1 cellular context compared by ENCODE assay signal in the genomic region with DNA sequence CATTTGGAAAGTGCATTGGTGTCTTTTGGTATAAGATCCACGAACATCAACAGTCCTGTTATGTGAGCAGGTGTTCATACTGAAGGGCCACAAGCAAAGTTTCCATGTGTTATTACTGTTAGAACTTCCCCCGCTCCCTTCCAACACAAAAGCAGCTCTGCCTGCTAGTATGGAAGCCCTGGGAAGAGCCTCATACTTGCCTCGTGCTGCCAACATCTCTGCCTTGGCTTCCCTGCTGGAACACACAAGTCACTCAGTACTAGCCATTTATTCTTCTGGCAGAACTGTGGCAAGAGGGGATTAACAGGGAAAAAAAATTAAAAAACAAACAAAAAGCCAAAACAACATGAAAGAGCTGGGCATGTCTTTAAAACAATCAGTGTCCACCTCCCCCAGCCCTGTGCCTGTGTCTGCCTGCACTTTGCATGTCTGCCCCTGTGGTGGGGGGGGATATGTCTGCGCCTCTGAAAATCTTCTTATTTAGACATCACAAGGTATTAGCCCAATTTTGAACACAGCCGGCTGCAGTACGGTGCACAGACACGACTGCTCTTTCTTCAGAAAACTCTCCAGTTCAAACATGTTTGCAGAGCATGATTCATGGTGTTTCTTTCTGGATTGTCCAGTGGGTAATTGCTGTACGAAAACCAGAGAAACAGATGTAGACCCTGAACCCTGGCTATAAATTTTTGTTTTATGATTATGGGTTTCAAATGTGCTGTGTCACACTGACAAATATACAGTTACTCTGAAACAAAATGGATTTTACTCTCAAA.
TF ChIP-seq lines count a peak whose summit lies in the region.

No MANE protein-coding gene starts in this region.

TF ChIP-seq in HEK293, 187 proteins besides CTCF, POLR2A, EP300 and RAD21 (continued from another document and continues in another):
- TF ChIP-seq, protein P1, sequence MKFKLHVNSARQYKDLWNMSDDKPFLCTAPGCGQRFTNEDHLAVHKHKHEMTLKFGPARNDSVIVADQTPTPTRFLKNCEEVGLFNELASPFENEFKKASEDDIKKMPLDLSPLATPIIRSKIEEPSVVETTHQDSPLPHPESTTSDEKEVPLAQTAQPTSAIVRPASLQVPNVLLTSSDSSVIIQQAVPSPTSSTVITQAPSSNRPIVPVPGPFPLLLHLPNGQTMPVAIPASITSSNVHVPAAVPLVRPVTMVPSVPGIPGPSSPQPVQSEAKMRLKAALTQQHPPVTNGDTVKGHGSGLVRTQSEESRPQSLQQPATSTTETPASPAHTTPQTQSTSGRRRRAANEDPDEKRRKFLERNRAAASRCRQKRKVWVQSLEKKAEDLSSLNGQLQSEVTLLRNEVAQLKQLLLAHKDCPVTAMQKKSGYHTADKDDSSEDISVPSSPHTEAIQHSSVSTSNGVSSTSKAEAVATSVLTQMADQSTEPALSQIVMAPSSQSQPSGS (tag by site-specific recombination; IDR thresholded peaks at IDR 0.05; ENCODE audit: low read depth) = no peak
- TF ChIP-seq HOXD13 (CRISPR knock-in tag; IDR thresholded peaks at IDR 0.05; ENCODE audit: borderline replicate concordance) = no peak
- no peak for TF ChIP-seq TCF7L2 (IDR thresholded peaks at IDR 0.05; ENCODE audit: borderline replicate concordance, low read depth, low read length)
- no peak for TF ChIP-seq ZNF2 (tag by site-specific recombination; IDR thresholded peaks at IDR 0.05)
- no peak for TF ChIP-seq ZFHX2 (tag by site-specific recombination; conservative IDR thresholded peaks at IDR 0.05)
- TF ChIP-seq ZNF335 (tag by site-specific recombination; conservative IDR thresholded peaks at IDR 0.05) = 0 out of 2 replicates have a peak, but pooled peaks have one; percentile 46
- TF ChIP-seq, protein P2, sequence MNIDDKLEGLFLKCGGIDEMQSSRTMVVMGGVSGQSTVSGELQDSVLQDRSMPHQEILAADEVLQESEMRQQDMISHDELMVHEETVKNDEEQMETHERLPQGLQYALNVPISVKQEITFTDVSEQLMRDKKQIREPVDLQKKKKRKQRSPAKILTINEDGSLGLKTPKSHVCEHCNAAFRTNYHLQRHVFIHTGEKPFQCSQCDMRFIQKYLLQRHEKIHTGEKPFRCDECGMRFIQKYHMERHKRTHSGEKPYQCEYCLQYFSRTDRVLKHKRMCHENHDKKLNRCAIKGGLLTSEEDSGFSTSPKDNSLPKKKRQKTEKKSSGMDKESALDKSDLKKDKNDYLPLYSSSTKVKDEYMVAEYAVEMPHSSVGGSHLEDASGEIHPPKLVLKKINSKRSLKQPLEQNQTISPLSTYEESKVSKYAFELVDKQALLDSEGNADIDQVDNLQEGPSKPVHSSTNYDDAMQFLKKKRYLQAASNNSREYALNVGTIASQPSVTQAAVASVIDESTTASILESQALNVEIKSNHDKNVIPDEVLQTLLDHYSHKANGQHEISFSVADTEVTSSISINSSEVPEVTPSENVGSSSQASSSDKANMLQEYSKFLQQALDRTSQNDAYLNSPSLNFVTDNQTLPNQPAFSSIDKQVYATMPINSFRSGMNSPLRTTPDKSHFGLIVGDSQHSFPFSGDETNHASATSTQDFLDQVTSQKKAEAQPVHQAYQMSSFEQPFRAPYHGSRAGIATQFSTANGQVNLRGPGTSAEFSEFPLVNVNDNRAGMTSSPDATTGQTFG (tag by site-specific recombination; IDR thresholded peaks at IDR 0.05; ENCODE audit: borderline replicate concordance) = no peak
- TF ChIP-seq ZNF140 (tag by site-specific recombination; IDR thresholded peaks at IDR 0.05) = no peak
- no peak for TF ChIP-seq ZNF658 (tag by site-specific recombination; IDR thresholded peaks at IDR 0.05)
- no peak for TF ChIP-seq ZNF155 (tag by site-specific recombination; IDR thresholded peaks at IDR 0.05)
- peak; percentile 43; the same call in 1 of the 2 replicates for TF ChIP-seq IKZF3 (tag by site-specific recombination; IDR thresholded peaks at IDR 0.05)
- no peak for TF ChIP-seq SALL2 (tag by site-specific recombination; IDR thresholded peaks at IDR 0.05; ENCODE audit: borderline replicate concordance)
- TF ChIP-seq GFI1B (tag by site-specific recombination; IDR thresholded peaks at IDR 0.05) = no peak
- TF ChIP-seq, protein P3, sequence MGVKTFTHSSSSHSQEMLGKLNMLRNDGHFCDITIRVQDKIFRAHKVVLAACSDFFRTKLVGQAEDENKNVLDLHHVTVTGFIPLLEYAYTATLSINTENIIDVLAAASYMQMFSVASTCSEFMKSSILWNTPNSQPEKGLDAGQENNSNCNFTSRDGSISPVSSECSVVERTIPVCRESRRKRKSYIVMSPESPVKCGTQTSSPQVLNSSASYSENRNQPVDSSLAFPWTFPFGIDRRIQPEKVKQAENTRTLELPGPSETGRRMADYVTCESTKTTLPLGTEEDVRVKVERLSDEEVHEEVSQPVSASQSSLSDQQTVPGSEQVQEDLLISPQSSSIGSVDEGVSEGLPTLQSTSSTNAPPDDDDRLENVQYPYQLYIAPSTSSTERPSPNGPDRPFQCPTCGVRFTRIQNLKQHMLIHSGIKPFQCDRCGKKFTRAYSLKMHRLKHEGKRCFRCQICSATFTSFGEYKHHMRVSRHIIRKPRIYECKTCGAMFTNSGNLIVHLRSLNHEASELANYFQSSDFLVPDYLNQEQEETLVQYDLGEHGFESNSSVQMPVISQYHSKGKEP (tag by site-specific recombination; IDR thresholded peaks at IDR 0.05) = no peak
- no peak for TF ChIP-seq ZFP69B (tag by site-specific recombination; IDR thresholded peaks at IDR 0.05)
- TF ChIP-seq ZNF621 (tag by site-specific recombination; IDR thresholded peaks at IDR 0.05) = no peak
- TF ChIP-seq ZNF670 (tag by site-specific recombination; IDR thresholded peaks at IDR 0.05; ENCODE audit: low read depth) = no peak
- 0 out of 2 replicates have a peak, but pooled peaks have one; percentile 17 for TF ChIP-seq ZNF629 (tag by site-specific recombination; IDR thresholded peaks at IDR 0.05)
- TF ChIP-seq ZNF600 (tag by site-specific recombination; IDR thresholded peaks at IDR 0.05) = peak; percentile 79
- TF ChIP-seq FEZF1 (tag by site-specific recombination; IDR thresholded peaks at IDR 0.05) = peak; percentile 88
- TF ChIP-seq GLI2 (tag by site-specific recombination; IDR thresholded peaks at IDR 0.05; ENCODE audit: borderline replicate concordance, low read depth) = no peak
- TF ChIP-seq ZBTB1 (tag by site-specific recombination; IDR thresholded peaks at IDR 0.05) = no peak
- TF ChIP-seq, protein P4, sequence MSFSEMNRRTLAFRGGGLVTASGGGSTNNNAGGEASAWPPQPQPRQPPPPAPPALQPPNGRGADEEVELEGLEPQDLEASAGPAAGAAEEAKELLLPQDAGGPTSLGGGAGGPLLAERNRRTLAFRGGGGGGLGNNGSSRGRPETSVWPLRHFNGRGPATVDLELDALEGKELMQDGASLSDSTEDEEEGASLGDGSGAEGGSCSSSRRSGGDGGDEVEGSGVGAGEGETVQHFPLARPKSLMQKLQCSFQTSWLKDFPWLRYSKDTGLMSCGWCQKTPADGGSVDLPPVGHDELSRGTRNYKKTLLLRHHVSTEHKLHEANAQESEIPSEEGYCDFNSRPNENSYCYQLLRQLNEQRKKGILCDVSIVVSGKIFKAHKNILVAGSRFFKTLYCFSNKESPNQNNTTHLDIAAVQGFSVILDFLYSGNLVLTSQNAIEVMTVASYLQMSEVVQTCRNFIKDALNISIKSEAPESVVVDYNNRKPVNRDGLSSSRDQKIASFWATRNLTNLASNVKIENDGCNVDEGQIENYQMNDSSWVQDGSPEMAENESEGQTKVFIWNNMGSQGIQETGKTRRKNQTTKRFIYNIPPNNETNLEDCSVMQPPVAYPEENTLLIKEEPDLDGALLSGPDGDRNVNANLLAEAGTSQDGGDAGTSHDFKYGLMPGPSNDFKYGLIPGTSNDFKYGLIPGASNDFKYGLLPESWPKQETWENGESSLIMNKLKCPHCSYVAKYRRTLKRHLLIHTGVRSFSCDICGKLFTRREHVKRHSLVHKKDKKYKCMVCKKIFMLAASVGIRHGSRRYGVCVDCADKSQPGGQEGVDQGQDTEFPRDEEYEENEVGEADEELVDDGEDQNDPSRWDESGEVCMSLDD (tag by site-specific recombination; IDR thresholded peaks at IDR 0.05) = no peak
- no peak for TF ChIP-seq SETDB1 (IDR thresholded peaks at IDR 0.05; ENCODE audit: insufficient read length, low read length)
- TF ChIP-seq ZNF350 (tag by site-specific recombination; IDR thresholded peaks at IDR 0.05) = no peak
- TF ChIP-seq ZNF768 (tag by site-specific recombination; IDR thresholded peaks at IDR 0.05) = no peak
- TF ChIP-seq ZNF169 (tag by site-specific recombination; IDR thresholded peaks at IDR 0.05) = no peak
- no peak for TF ChIP-seq ZEB2 (tag by site-specific recombination; IDR thresholded peaks at IDR 0.05)
- no peak for TF ChIP-seq KLF10 (tag by site-specific recombination; IDR thresholded peaks at IDR 0.05)
- TF ChIP-seq ZNF660 (tag by site-specific recombination; IDR thresholded peaks at IDR 0.05) = no peak
- TF ChIP-seq BCL11B (tag by site-specific recombination; IDR thresholded peaks at IDR 0.05; ENCODE audit: low read depth) = no peak
- TF ChIP-seq ZNF544 (tag by site-specific recombination; IDR thresholded peaks at IDR 0.05) = no peak
- TF ChIP-seq ZNF112 (tag by site-specific recombination; IDR thresholded peaks at IDR 0.05) = no peak
- TF ChIP-seq ZNF248 (tag by site-specific recombination; IDR thresholded peaks at IDR 0.05) = no peak
- TF ChIP-seq KLF9 (tag by site-specific recombination; IDR thresholded peaks at IDR 0.05; ENCODE audit: low read depth) = no peak
- no peak for TF ChIP-seq BCL11A (tag by site-specific recombination; IDR thresholded peaks at IDR 0.05; ENCODE audit: low read depth)
- no peak for TF ChIP-seq MYNN (tag by site-specific recombination; IDR thresholded peaks at IDR 0.05; ENCODE audit: borderline replicate concordance)
- TF ChIP-seq ZNF404 (tag by site-specific recombination; IDR thresholded peaks at IDR 0.05) = no peak
- no peak for TF ChIP-seq ZNF776 (tag by site-specific recombination; IDR thresholded peaks at IDR 0.05; ENCODE audit: borderline replicate concordance)
- TF ChIP-seq ZNF324 (tag by site-specific recombination; IDR thresholded peaks at IDR 0.05) = no peak
- TF ChIP-seq ZNF521 (tag by site-specific recombination; IDR thresholded peaks at IDR 0.05) = no peak
- TF ChIP-seq ZBTB17 (tag by site-specific recombination; IDR thresholded peaks at IDR 0.05) = peak; percentile 22; the same call in 1 of the 2 replicates
- TF ChIP-seq YY2 (tag by site-specific recombination; IDR thresholded peaks at IDR 0.05) = no peak
- TF ChIP-seq ZNF311 (tag by site-specific recombination; IDR thresholded peaks at IDR 0.05; ENCODE audit: borderline replicate concordance) = no peak
- TF ChIP-seq ZNF302 (tag by site-specific recombination; IDR thresholded peaks at IDR 0.05; ENCODE audit: low read depth) = no peak
- TF ChIP-seq, protein P5, sequence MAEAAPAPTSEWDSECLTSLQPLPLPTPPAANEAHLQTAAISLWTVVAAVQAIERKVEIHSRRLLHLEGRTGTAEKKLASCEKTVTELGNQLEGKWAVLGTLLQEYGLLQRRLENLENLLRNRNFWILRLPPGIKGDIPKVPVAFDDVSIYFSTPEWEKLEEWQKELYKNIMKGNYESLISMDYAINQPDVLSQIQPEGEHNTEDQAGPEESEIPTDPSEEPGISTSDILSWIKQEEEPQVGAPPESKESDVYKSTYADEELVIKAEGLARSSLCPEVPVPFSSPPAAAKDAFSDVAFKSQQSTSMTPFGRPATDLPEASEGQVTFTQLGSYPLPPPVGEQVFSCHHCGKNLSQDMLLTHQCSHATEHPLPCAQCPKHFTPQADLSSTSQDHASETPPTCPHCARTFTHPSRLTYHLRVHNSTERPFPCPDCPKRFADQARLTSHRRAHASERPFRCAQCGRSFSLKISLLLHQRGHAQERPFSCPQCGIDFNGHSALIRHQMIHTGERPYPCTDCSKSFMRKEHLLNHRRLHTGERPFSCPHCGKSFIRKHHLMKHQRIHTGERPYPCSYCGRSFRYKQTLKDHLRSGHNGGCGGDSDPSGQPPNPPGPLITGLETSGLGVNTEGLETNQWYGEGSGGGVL (tag by site-specific recombination; IDR thresholded peaks at IDR 0.05) = no peak
- no peak for TF ChIP-seq KLF8 (tag by site-specific recombination; IDR thresholded peaks at IDR 0.05)
- TF ChIP-seq, protein P6, sequence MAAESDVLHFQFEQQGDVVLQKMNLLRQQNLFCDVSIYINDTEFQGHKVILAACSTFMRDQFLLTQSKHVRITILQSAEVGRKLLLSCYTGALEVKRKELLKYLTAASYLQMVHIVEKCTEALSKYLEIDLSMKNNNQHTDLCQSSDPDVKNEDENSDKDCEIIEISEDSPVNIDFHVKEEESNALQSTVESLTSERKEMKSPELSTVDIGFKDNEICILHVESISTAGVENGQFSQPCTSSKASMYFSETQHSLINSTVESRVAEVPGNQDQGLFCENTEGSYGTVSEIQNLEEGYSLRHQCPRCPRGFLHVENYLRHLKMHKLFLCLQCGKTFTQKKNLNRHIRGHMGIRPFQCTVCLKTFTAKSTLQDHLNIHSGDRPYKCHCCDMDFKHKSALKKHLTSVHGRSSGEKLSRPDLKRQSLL (tag by site-specific recombination; IDR thresholded peaks at IDR 0.05) = no peak
- TF ChIP-seq ZNF664 (tag by site-specific recombination; IDR thresholded peaks at IDR 0.05) = no peak
- TF ChIP-seq YY1 (tag by site-specific recombination; IDR thresholded peaks at IDR 0.05) = no peak
- TF ChIP-seq ZNF274 (IDR thresholded peaks at IDR 0.05; ENCODE audit: low read length) = no peak
- TF ChIP-seq ZNF274 (tag by site-specific recombination; IDR thresholded peaks at IDR 0.05; ENCODE audit: borderline replicate concordance) = no peak
- no peak for TF ChIP-seq ZNF10 (tag by site-specific recombination; IDR thresholded peaks at IDR 0.05)
- no peak for TF ChIP-seq ZNF214 (tag by site-specific recombination; IDR thresholded peaks at IDR 0.05; ENCODE audit: borderline replicate concordance)
- TF ChIP-seq ZNF24 (tag by site-specific recombination; IDR thresholded peaks at IDR 0.05) = no peak
- TF ChIP-seq, protein P7, sequence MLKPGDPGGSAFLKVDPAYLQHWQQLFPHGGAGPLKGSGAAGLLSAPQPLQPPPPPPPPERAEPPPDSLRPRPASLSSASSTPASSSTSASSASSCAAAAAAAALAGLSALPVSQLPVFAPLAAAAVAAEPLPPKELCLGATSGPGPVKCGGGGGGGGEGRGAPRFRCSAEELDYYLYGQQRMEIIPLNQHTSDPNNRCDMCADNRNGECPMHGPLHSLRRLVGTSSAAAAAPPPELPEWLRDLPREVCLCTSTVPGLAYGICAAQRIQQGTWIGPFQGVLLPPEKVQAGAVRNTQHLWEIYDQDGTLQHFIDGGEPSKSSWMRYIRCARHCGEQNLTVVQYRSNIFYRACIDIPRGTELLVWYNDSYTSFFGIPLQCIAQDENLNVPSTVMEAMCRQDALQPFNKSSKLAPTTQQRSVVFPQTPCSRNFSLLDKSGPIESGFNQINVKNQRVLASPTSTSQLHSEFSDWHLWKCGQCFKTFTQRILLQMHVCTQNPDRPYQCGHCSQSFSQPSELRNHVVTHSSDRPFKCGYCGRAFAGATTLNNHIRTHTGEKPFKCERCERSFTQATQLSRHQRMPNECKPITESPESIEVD (tag by site-specific recombination; IDR thresholded peaks at IDR 0.05) = peak; percentile 90
